In the genomic region with DNA sequence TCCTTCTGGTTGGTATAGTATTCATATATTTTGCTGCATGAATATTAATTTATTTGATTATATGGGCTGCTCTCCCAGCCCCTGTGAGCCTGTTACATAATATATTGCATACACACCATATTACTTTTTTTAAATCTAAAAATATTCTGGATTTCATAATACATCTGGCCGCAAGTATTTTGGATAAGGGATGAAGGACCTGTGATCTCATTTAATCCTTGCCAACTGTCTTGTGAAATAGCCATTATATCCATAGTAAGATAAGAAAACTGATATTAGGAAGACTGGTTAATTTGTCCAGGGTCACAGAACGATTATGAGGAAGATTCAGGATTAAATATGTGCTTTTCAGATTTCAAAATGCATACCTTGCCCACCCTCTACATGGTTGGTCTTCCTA, we compare ENCODE assay signal across 16 cellular contexts.
DNase-seq lines count a peak whose midpoint lies in the region; ATAC-seq and TF ChIP-seq lines count a peak whose summit lies in the region.
"Had no signal": no experiment of that assay in that cellular context is flagged by ENCODE, and none has a peak within 500 bp of the region (broad histone marks: within the 10 kb centered on the region; RNA-seq: fewer than 3 reads in every experiment).

No MANE protein-coding gene starts in this region.

- no peak for TF ChIP-seq CTCF in MCF 10A (IDR thresholded peaks at IDR 0.05; ENCODE audit: unreplicated experiment)
- no peak for TF ChIP-seq CTCF in mammary epithelial cell (conservative IDR thresholded peaks at IDR 0.05 in 1 of 2, IDR thresholded peaks at IDR 0.05 in 1 of 2; ENCODE audit: extremely low read depth in 1 of 2, insufficient read depth in 1 of 2, low read depth in 1 of 2, low read length in 2 of 2)
- TF ChIP-seq CTCF in choroid plexus epithelial cell (conservative IDR thresholded peaks at IDR 0.05; ENCODE audit: low read depth, low read length) = no peak
- TF ChIP-seq CTCF in fibroblast of villous mesenchyme (IDR thresholded peaks at IDR 0.05; ENCODE audit: insufficient read depth, low read depth, low read length) = no peak
- no peak for TF ChIP-seq CTCF in MM.1S (IDR thresholded peaks at IDR 0.05; ENCODE audit: low read length)
- no peak for TF ChIP-seq CTCF in A673 (conservative IDR thresholded peaks at IDR 0.05; ENCODE audit: low read depth, low read length)

- WGBS in mammary epithelial cell (ENCODE audit: low coverage, missing lambda C conversion rate) = 32% methylated on average over 2 of the region's 2 CpGs

- no peak for ATAC-seq in HG03457 (IDR thresholded peaks at IDR 0.05; ENCODE audit: unreplicated experiment)

- H3K9me2 ChIP-seq in MM.1S (replicated peaks; ENCODE audit: insufficient read depth, low read length) = no peaks in the 10 kb centered on the region

- H3K4me3 ChIP-seq in mammary epithelial cell (replicated peaks in 1 of 3; ENCODE audit: insufficient read depth in 1 of 3, low read depth in 2 of 3, low read length in 3 of 3) (no peak overlapping the region), choroid plexus epithelial cell (ENCODE audit: low read depth, low read length) (no peak overlapping the region), fibroblast of villous mesenchyme (ENCODE audit: low read depth, low read length) (no peak overlapping the region), MM.1S (ENCODE audit: low read length) (no peak overlapping the region), A673 (ENCODE audit: low read depth, low read length, poor library complexity, severe bottlenecking) (no peak overlapping the region)

- no peak overlapping the region for H3K27ac Mint-ChIP-seq in MCF 10A (ENCODE audit: low read depth, unreplicated experiment)
- H3K27ac Mint-ChIP-seq: H9 had no signal

- H3K9me3 ChIP-seq in mammary epithelial cell (replicated peaks; ENCODE audit: insufficient read depth, low read length) (no peaks in the 10 kb centered on the region), MM.1S (replicated peaks; ENCODE audit: insufficient read depth, low read length) (no peaks in the 10 kb centered on the region), A673 (ENCODE audit: low read depth, low read length, poor library complexity, severe bottlenecking) (no peaks in the 10 kb centered on the region)

- H3K27me3 ChIP-seq in mammary epithelial cell (ENCODE audit: insufficient read depth, low read length) (no peaks in the 10 kb centered on the region), MM.1S (replicated peaks; ENCODE audit: insufficient read depth, low read length) (no peaks in the 10 kb centered on the region), A673 (replicated peaks; ENCODE audit: insufficient read depth, low read depth, low read length, poor library complexity) (no peaks in the 10 kb centered on the region)

- POLR2A ChIA-PET in MCF 10A (lab: Yijun Ruan, JAX) = interaction anchor here (1.8 to 2.0 kb wide), 2 partner anchors 8 to 11 kb away, joined by 4 to 5 read pairs; no protein-coding TSS in a partner anchor
- POLR2A ChIA-PET in A673 (lab: Charles Lee; ENCODE audit: low non-redundant PET) = no interaction called here

- H3K4me1 Mint-ChIP-seq in MCF 10A (ENCODE audit: insufficient read depth, unreplicated experiment) = peaks cover 13% of the 10 kb centered on the region

- no peak overlapping the region for H3K4me3 Mint-ChIP-seq in MCF 10A (ENCODE audit: unreplicated experiment)
- H3K4me3 Mint-ChIP-seq: CD4-positive, alpha-beta memory T cell; H9 had no signal

- H2AFZ ChIP-seq in mammary epithelial cell (ENCODE audit: low read depth, low read length) (no peak overlapping the region), MM.1S (ENCODE audit: low read length) (no peak overlapping the region)

- no peaks in the 10 kb centered on the region for H3K79me2 ChIP-seq in mammary epithelial cell (ENCODE audit: insufficient read depth, low read length)
- H3K79me2 ChIP-seq in MM.1S (ENCODE audit: low read length) = no peaks in the 10 kb centered on the region

- peaks cover 20% of the 10 kb centered on the region for H3K4me1 ChIP-seq in mammary epithelial cell (ENCODE audit: insufficient read depth, low read length)
- no peaks in the 10 kb centered on the region for H3K4me1 ChIP-seq in MM.1S (ENCODE audit: low read length)
- H3K4me1 ChIP-seq in A673 (ENCODE audit: insufficient read depth, low read length, poor library complexity, severe bottlenecking) = no peaks in the 10 kb centered on the region

- DNase-seq in MCF 10A (ENCODE audit: unreplicated experiment) = peak; percentile 30
- DNase-seq in mammary epithelial cell = no peak
- DNase-seq in choroid plexus epithelial cell (ENCODE audit: low read depth) = peak; percentile 41
- DNase-seq in fibroblast of villous mesenchyme (ENCODE audit: low read depth) = peak; percentile 51
- DNase-seq in MM.1S = no peak
- no peak for DNase-seq in dedifferentiated amniotic fluid mesenchymal stem cell (ENCODE audit: extremely low spot score)
- DNase-seq in A673 (ENCODE audit: low spot score) = no peak
- DNase-seq: CD4-positive, alpha-beta memory T cell; DMS153; DMS79 treated with DMSO at 0.1 percent for 48 hours; EL; GOT3; H9 had no signal

- dilution Hi-C loops in mammary epithelial cell (cut with HindIII; ENCODE audit: low sequenced_read_pairs) = no loop called here

- H3K27ac ChIP-seq in mammary epithelial cell (ENCODE audit: insufficient read depth, low read depth, low read length) (no peak overlapping the region), MM.1S (ENCODE audit: low read length) (no peak overlapping the region), A673 (ENCODE audit: low read depth, low read length, poor library complexity, severe bottlenecking) (no peak overlapping the region)
- H3K27ac ChIP-seq: 22Rv1, C4-2B had no signal

- H4K20me1 ChIP-seq in mammary epithelial cell (ENCODE audit: insufficient read depth, low read length) = no peaks in the 10 kb centered on the region
- no peaks in the 10 kb centered on the region for H4K20me1 ChIP-seq in MM.1S (ENCODE audit: insufficient read depth, low read length)

- H3K9ac ChIP-seq in mammary epithelial cell (ENCODE audit: insufficient read depth, low read length) = no peak overlapping the region
- H3K9ac ChIP-seq in MM.1S (ENCODE audit: low read length) = no peak overlapping the region

- CTCF ChIA-PET in MCF 10A (lab: Yijun Ruan, JAX) = interaction anchor here (1.0 kb wide), 1 partner anchor 55 kb away, joined by 3 read pairs; no protein-coding TSS in a partner anchor
- CTCF ChIA-PET in mammary epithelial cell (lab: Charles Lee; ENCODE audit: low non-redundant PET) = no interaction called here
- CTCF ChIA-PET in A673 (lab: Charles Lee) = no interaction called here

- no peaks in the 10 kb centered on the region for H3F3A ChIP-seq in MM.1S (ENCODE audit: insufficient read depth, low read length)

- in situ Hi-C loops in mammary epithelial cell (cut with MboI; ENCODE audit: low sequenced_read_pairs in 2 of 2) = no loop called here

- H3K36me3 Mint-ChIP-seq in MCF 10A (ENCODE audit: insufficient read depth, unreplicated experiment) = no peaks in the 10 kb centered on the region
- H3K36me3 Mint-ChIP-seq: CD4-positive, alpha-beta memory T cell had no signal

- intact Hi-C loops in MCF 10A (cut with micrococcal nuclease) = no loop called here
- intact Hi-C loops in mammary epithelial cell (cut with micrococcal nuclease) = no loop called here
- intact Hi-C loops in A673 (cut with micrococcal nuclease; ENCODE audit: unreplicated experiment) = no loop called here

- H3K9me3 Mint-ChIP-seq in MCF 10A (ENCODE audit: unreplicated experiment) = no peaks in the 10 kb centered on the region
- H3K9me3 Mint-ChIP-seq: H9 had no signal

- BruUV-seq in MCF 10A (replicated peaks; lab: Mats Ljungman, UMichigan) (no TSS peak), mammary epithelial cell (replicated peaks; lab: Mats Ljungman, UMichigan) (no TSS peak), A673 (replicated peaks; lab: Mats Ljungman, UMichigan) (no TSS peak)

- no peaks in the 10 kb centered on the region for H3K36me3 ChIP-seq in mammary epithelial cell (ENCODE audit: insufficient read depth, low read length)
- H3K36me3 ChIP-seq in MM.1S (replicated peaks; ENCODE audit: insufficient read depth, low read length) = no peaks in the 10 kb centered on the region
- H3K36me3 ChIP-seq in A673 (ENCODE audit: insufficient read depth, low read length, poor library complexity, severe bottlenecking) = no peaks in the 10 kb centered on the region

- no peaks in the 10 kb centered on the region for H3K27me3 Mint-ChIP-seq in MCF 10A (ENCODE audit: insufficient read depth, unreplicated experiment)
- H3K27me3 Mint-ChIP-seq: CD4-positive, alpha-beta memory T cell had no signal

- H3K4me2 ChIP-seq in mammary epithelial cell (ENCODE audit: insufficient read depth, low read depth, low read length) = no peak overlapping the region
- no peak overlapping the region for H3K4me2 ChIP-seq in MM.1S (ENCODE audit: low read depth, low read length)

Comparison
In these comparisons a context has a peak if more than half of its experiments do, and no peak if none do; other contexts are left out.
1. DNase-seq: peak in MCF 10A (single experiment), choroid plexus epithelial cell (single experiment) and fibroblast of villous mesenchyme (single experiment); none in mammary epithelial cell (single experiment), MM.1S (single experiment), dedifferentiated amniotic fluid mesenchymal stem cell (single experiment) and A673 (single experiment).